Comparison of ENCODE assay signal across 1 cellular context in genomic region chr16:89560413-89561194, GRCh38.
TF ChIP-seq lines count a peak whose summit lies in the region.

Gene RPL13, plus strand, starts transcription at chr16:89560682. Its CDS starts 278 bp downstream, at chr16:89560960.

TF ChIP-seq in GM12878, 131 proteins besides CTCF, POLR2A, EP300 and RAD21 (continued from another document and continues in another):
- TF ChIP-seq CUX1 (IDR thresholded peaks at IDR 0.05; ENCODE audit: insufficient replicate concordance, low read depth, low read length) (no peak), SMAD5 (IDR thresholded peaks at IDR 0.05; ENCODE audit: low read depth) (peak; percentile 98), PAX8 (IDR thresholded peaks at IDR 0.05) (no peak), ATF2 (IDR thresholded peaks at IDR 0.05; ENCODE audit: low read length) (no peak), SIX5 (IDR thresholded peaks at IDR 0.05; ENCODE audit: low read depth, low read length, severe bottlenecking) (peak; percentile 40), TAF1 (IDR thresholded peaks at IDR 0.05; ENCODE audit: borderline replicate concordance, low read depth, low read length) (peak; percentile 100), ZNF217 (IDR thresholded peaks at IDR 0.05) (no peak), RCOR1 (conservative IDR thresholded peaks at IDR 0.05; ENCODE audit: low read depth, low read length) (no peak), PRDM15 (CRISPR knock-in tag; IDR thresholded peaks at IDR 0.05) (no peak), NFIC (IDR thresholded peaks at IDR 0.05; ENCODE audit: low read depth, low read length) (no peak), MEF2B (IDR thresholded peaks at IDR 0.05; ENCODE audit: partially characterized antibody, poor library complexity, severe bottlenecking) (no peak), SMC3 (IDR thresholded peaks at IDR 0.05; ENCODE audit: borderline replicate concordance, low read length) (no peak), GABPA (IDR thresholded peaks at IDR 0.05; ENCODE audit: low read depth) (peak; percentile 83), KLF5 (IDR thresholded peaks at IDR 0.05; ENCODE audit: partially characterized antibody) (peak; percentile 91), BCLAF1 (IDR thresholded peaks at IDR 0.05) (0 out of 2 replicates have a peak, but pooled peaks have one; percentile 24), STAT1 (conservative IDR thresholded peaks at IDR 0.05) (no peak), HDGF (IDR thresholded peaks at IDR 0.05) (peak; percentile 62; the same call in 1 of the 2 replicates), BHLHE40 (IDR thresholded peaks at IDR 0.05; ENCODE audit: borderline replicate concordance in 1 of 2, low read depth in 2 of 2, low read length in 1 of 2) (peak in 1 of 2 experiments; percentile 55; a peak in 1 of 4 replicates), IKZF2 (IDR thresholded peaks at IDR 0.05) (no peak), SREBF1 (IDR thresholded peaks at IDR 0.05; ENCODE audit: low read length) (no peak), IRF3 (IDR thresholded peaks at IDR 0.05) (no peak; the same call in 1 of the 2 replicates), ATF3 (IDR thresholded peaks at IDR 0.05; ENCODE audit: borderline replicate concordance, extremely low read depth, low read depth, low read length) (no peak), SMAD1 (IDR thresholded peaks at IDR 0.05; ENCODE audit: low read depth, partially characterized antibody) (peak; percentile 86), SREBF2 (IDR thresholded peaks at IDR 0.05; ENCODE audit: low read length) (no peak), CEBPB (IDR thresholded peaks at IDR 0.05; ENCODE audit: borderline replicate concordance in 1 of 2, low read depth in 2 of 2, low read length in 2 of 2) (no peak; a peak in 1 of 4 replicates), ESRRA (IDR thresholded peaks at IDR 0.05; ENCODE audit: low read length) (no peak), ETV6 (conservative IDR thresholded peaks at IDR 0.05 in 1 of 2, IDR thresholded peaks at IDR 0.05 in 1 of 2; ENCODE audit: borderline replicate concordance in 1 of 2, low read depth in 1 of 2) (no peak), JUND (IDR thresholded peaks at IDR 0.05; ENCODE audit: low read depth, low read length) (no peak; the same call in 1 of the 2 replicates), NKRF (conservative IDR thresholded peaks at IDR 0.05) (peak; percentile 77), CBX3 (IDR thresholded peaks at IDR 0.05; ENCODE audit: borderline replicate concordance, low read depth) (no peak), FOXM1 (IDR thresholded peaks at IDR 0.05; ENCODE audit: low read depth, low read length) (peak; percentile 9; the same call in 1 of the 2 replicates), POLR2AphosphoS5 (IDR thresholded peaks at IDR 0.05; ENCODE audit: low read length) (peak; percentile 100), IRF5 (IDR thresholded peaks at IDR 0.05; ENCODE audit: borderline replicate concordance) (no peak), ZBTB11 (CRISPR knock-in tag; IDR thresholded peaks at IDR 0.05) (no peak), ZZZ3 (IDR thresholded peaks at IDR 0.05; ENCODE audit: control insufficient read depth, insufficient read length, low read depth) (no peak), ZNF384 (IDR thresholded peaks at IDR 0.05; ENCODE audit: borderline replicate concordance, low read depth, low read length) (no peak)
